In the genomic region with DNA sequence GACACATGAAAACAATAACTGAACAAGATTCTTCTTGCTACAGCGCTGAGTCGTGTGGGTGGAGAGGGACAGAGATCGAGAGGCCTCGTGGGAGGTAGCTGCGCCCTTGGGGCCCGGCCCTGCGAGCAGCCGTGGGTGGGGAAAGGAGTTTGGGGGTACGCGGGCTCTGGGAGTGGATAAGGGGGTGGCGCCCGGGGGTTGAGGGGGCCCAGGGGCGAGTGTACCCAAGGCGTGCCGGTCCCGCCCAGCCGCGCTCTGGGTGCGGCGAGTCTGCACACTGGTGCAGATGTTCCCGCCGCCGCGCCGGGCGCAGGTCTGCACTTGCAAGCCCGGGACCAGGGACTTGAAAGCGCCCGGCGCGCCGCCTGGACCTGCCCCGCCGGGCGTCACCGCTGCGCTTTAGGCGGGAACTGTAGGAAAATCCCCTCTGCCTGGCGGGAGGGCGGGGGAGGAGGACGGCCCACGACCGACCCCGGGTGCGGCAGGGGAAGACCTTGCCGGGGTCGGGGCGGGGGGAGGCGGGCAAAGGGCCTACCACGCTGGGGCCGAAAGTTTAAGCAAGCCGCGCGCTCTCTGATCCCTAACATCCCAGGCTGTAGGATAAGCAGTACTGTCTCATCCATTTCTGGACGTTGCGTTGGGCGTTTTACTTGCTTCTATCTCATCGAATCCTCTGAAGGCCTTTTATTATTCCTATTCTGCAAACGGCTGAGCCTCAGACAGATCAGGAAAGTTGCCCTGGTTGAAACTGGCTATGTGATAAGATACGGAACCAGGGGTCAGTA, we compare ENCODE assay signal across 10 cellular contexts. TPM values are rescaled to one million over a fixed set of nuclear protein-coding genes. Genes with fewer than 3 reads are reported as not detected.
DNase-seq lines count a peak whose midpoint lies in the region; ATAC-seq and TF ChIP-seq lines count a peak whose summit lies in the region.
"Had no signal": no experiment of that assay in that cellular context is flagged by ENCODE, and none has a peak within 500 bp of the region (broad histone marks: within the 10 kb centered on the region; RNA-seq: fewer than 3 reads in every experiment).

No MANE protein-coding gene starts in this region.

- H3F3A ChIP-seq in MM.1S (ENCODE audit: insufficient read depth, low read length) = peaks cover 9% of the 10 kb centered on the region

- H3K36me3 ChIP-seq in Caco-2 (ENCODE audit: control insufficient read depth, insufficient read depth, low read length) = no peaks in the 10 kb centered on the region
- H3K36me3 ChIP-seq in MM.1S (replicated peaks; ENCODE audit: insufficient read depth, low read length) = no peaks in the 10 kb centered on the region
- no peaks in the 10 kb centered on the region for H3K36me3 ChIP-seq in skeletal muscle satellite cell (ENCODE audit: insufficient read depth, low read length)

- peak overlapping the region; percentile 71 for H2AFZ ChIP-seq in MM.1S (ENCODE audit: low read length)

- H3K27me3 ChIP-seq in Caco-2 (replicated peaks; ENCODE audit: control insufficient read depth, insufficient read depth, low read length) = no peaks in the 10 kb centered on the region
- no peaks in the 10 kb centered on the region for H3K27me3 ChIP-seq in MM.1S (replicated peaks; ENCODE audit: insufficient read depth, low read length)
- peaks cover 27% of the 10 kb centered on the region for H3K27me3 ChIP-seq in skeletal muscle satellite cell (ENCODE audit: control insufficient read depth, insufficient read depth, low read length)

- no peaks in the 10 kb centered on the region for H4K20me1 ChIP-seq in MM.1S (ENCODE audit: insufficient read depth, low read length)

- H3K79me2 ChIP-seq in MM.1S (ENCODE audit: low read length) = no peaks in the 10 kb centered on the region

- ATAC-seq in left ventricle myocardium superior (peak; percentile 23), HG03108 (IDR thresholded peaks at IDR 0.05; ENCODE audit: unreplicated experiment) (no peak)

- peak overlapping the region; percentile 12; the same call in 1 of the 2 replicates for H3K27ac ChIP-seq in MM.1S (ENCODE audit: low read length)
- H3K27ac ChIP-seq: HL-60 had no signal

- TF ChIP-seq CTCF in Caco-2 (IDR thresholded peaks at IDR 0.05; ENCODE audit: insufficient read depth in 1 of 2, low read depth in 1 of 2, low read length in 1 of 2, severe bottlenecking in 1 of 2, unreplicated experiment in 1 of 2) (no peak), MM.1S (IDR thresholded peaks at IDR 0.05; ENCODE audit: low read length) (no peak)

- no peaks in the 10 kb centered on the region for H3K9me3 Mint-ChIP-seq in Caco-2 (ENCODE audit: unreplicated experiment)
- no peaks in the 10 kb centered on the region for H3K9me3 Mint-ChIP-seq in activated naive CD4-positive, alpha-beta T cell treated with anti-CD3 and anti-CD28 coated beads for 36 hours

- H3K9ac ChIP-seq in MM.1S (ENCODE audit: low read length) (peak overlapping the region; percentile 60; the same call in 1 of the 2 replicates), skeletal muscle satellite cell (ENCODE audit: low read depth, low read length) (no peak overlapping the region)

- CTCF ChIA-PET in Caco-2 (lab: Charles Lee) = interaction anchor here (0.7 to 1.5 kb wide), 2 partner anchors 32 to 83 kb away, joined by 3 to 6 read pairs; no protein-coding TSS in a partner anchor
- CTCF ChIA-PET in activated naive CD4-positive, alpha-beta T cell treated with anti-CD3 and anti-CD28 coated beads for 36 hours (lab: Charles Lee) = interaction anchor here (1.1 kb wide), 1 partner anchor 242 kb away, joined by 3 read pairs; no protein-coding TSS in a partner anchor

- no peaks in the 10 kb centered on the region for H3K9me2 ChIP-seq in MM.1S (replicated peaks; ENCODE audit: insufficient read depth, low read length)

- intact Hi-C loops in Caco-2 (cut with micrococcal nuclease; ENCODE audit: unreplicated experiment) (loop anchor here (5.0 kb wide), 2 partner anchors 46 to 176 kb away; no protein-coding TSS in a partner anchor), left ventricle myocardium superior (cut with micrococcal nuclease) (no loop called here)
- intact Hi-C loops in activated naive CD4-positive, alpha-beta T cell treated with anti-CD3 and anti-CD28 coated beads for 36 hours (cut with micrococcal nuclease) = loop anchor here (1.0 to 10.0 kb wide), 3 partner anchors 83 to 299 kb away; a partner anchor contains a TSS

- POLR2A ChIA-PET in Caco-2 (lab: Charles Lee) = no interaction called here

- H3K4me3 ChIP-seq in Caco-2 (ENCODE audit: low read depth, low read length) (peak overlapping the region; percentile 49), MM.1S (ENCODE audit: low read length) (peak overlapping the region; percentile 60), skeletal muscle satellite cell (ENCODE audit: low read length) (peak overlapping the region; percentile 10)

- H3K27ac Mint-ChIP-seq in Caco-2 (ENCODE audit: unreplicated experiment) = peak overlapping the region; percentile 84
- no peak overlapping the region for H3K27ac Mint-ChIP-seq in activated naive CD4-positive, alpha-beta T cell treated with anti-CD3 and anti-CD28 coated beads for 36 hours

- peak overlapping the region; percentile 83 for H3K4me2 ChIP-seq in MM.1S (ENCODE audit: low read depth, low read length)
- H3K4me2 ChIP-seq in skeletal muscle satellite cell (ENCODE audit: low read length) = peak overlapping the region; percentile 91

- DNase-seq in Caco-2 = peak; percentile 78 to 82
- peak; percentile 79 for DNase-seq in MM.1S
- peak; percentile 56 for DNase-seq in activated naive CD4-positive, alpha-beta T cell treated with anti-CD3 and anti-CD28 coated beads for 36 hours
- DNase-seq in left ventricle myocardium superior = peak; percentile 68
- no peak for DNase-seq in cerebellar cortex (ENCODE audit: low spot score)
- DNase-seq in NCI-H2196 (lab: John Stamatoyannopoulos, UW; ENCODE audit: unreplicated experiment) = no peak

- peaks cover 40% of the 10 kb centered on the region for H3K4me1 Mint-ChIP-seq in Caco-2 (ENCODE audit: low read depth, unreplicated experiment)
- H3K4me1 Mint-ChIP-seq in activated naive CD4-positive, alpha-beta T cell treated with anti-CD3 and anti-CD28 coated beads for 36 hours (ENCODE audit: low read depth) = peaks cover 24% of the 10 kb centered on the region

- H3K9me3 ChIP-seq in Caco-2 (no peaks in the 10 kb centered on the region), MM.1S (replicated peaks; ENCODE audit: insufficient read depth, low read length) (no peaks in the 10 kb centered on the region), skeletal muscle satellite cell (replicated peaks; ENCODE audit: low read length) (no peaks in the 10 kb centered on the region)

- H3K4me3 Mint-ChIP-seq in Caco-2 (ENCODE audit: unreplicated experiment) = peak overlapping the region; percentile 73
- peak overlapping the region; percentile 68 for H3K4me3 Mint-ChIP-seq in activated naive CD4-positive, alpha-beta T cell treated with anti-CD3 and anti-CD28 coated beads for 36 hours

- no TSS peak for BruUV-seq in Caco-2 (replicated peaks; lab: Mats Ljungman, UMichigan)

- H3K27me3 Mint-ChIP-seq in Caco-2 (ENCODE audit: insufficient read depth, unreplicated experiment) = no peaks in the 10 kb centered on the region
- H3K27me3 Mint-ChIP-seq in activated naive CD4-positive, alpha-beta T cell treated with anti-CD3 and anti-CD28 coated beads for 36 hours (ENCODE audit: low read depth) = peaks cover 47% of the 10 kb centered on the region

- peaks cover 27% of the 10 kb centered on the region for H3K36me3 Mint-ChIP-seq in Caco-2 (ENCODE audit: insufficient read depth, unreplicated experiment)
- no peaks in the 10 kb centered on the region for H3K36me3 Mint-ChIP-seq in activated naive CD4-positive, alpha-beta T cell treated with anti-CD3 and anti-CD28 coated beads for 36 hours (ENCODE audit: low read depth)

- H3K4me1 ChIP-seq in Caco-2 (peaks cover 43% of the 10 kb centered on the region), MM.1S (ENCODE audit: low read length) (peaks cover 8% of the 10 kb centered on the region), skeletal muscle satellite cell (ENCODE audit: control insufficient read depth, insufficient read depth, low read length) (peaks cover 10% of the 10 kb centered on the region)

RNA-seq across cellular contexts. Expression of a gene that starts 1.4 kb away (rescaled TPM):
- total RNA-seq in Caco-2 (2022) (28.7 and 29.7 TPM in 2 replicates), left ventricle myocardium superior (68.2 TPM)
- under 1 TPM; 0.17 to 0.35 TPM for total RNA-seq in activated naive CD4-positive, alpha-beta T cell treated with anti-CD3 and anti-CD28 coated beads for 36 hours
- total RNA-seq in skeletal muscle satellite cell (2012; rRNA removed) = 2.5 and 3.7 TPM in 2 replicates

RNA-seq across cellular contexts. Expression of a gene that starts 9.8 kb away (rescaled TPM):
- total RNA-seq in Caco-2 (2022) (not detected in 2 replicates), left ventricle myocardium superior (not detected)
- not detected for total RNA-seq in activated naive CD4-positive, alpha-beta T cell treated with anti-CD3 and anti-CD28 coated beads for 36 hours
- total RNA-seq in skeletal muscle satellite cell (2012; rRNA removed) = not detected in 2 replicates
- total RNA-seq: glomerular endothelial cell had no signal

Comparison
In these comparisons a context has a peak if more than half of its experiments do, and no peak if none do; other contexts are left out.
1. DNase-seq: peak in Caco-2 (2 of 2), MM.1S (single experiment), activated naive CD4-positive, alpha-beta T cell treated with anti-CD3 and anti-CD28 coated beads for 36 hours (single experiment) and left ventricle myocardium superior (single experiment); none in cerebellar cortex (single experiment) and NCI-H2196 (single experiment).
2. H3K4me3 ChIP-seq: peak in every context shown above with its lines; median percentile 60 in MM.1S; 49 in Caco-2; 10 in skeletal muscle satellite cell.
3. RNA of a gene that starts 1.4 kb away (total RNA-seq): 68.2 TPM in left ventricle myocardium superior (single experiment) and 28.7 to 29.7 TPM in Caco-2; 0.17 to 0.35 TPM in activated naive CD4-positive, alpha-beta T cell treated with anti-CD3 and anti-CD28 coated beads for 36 hours; every median in the first group is over 10 times any median in the second.